In the genomic region with DNA sequence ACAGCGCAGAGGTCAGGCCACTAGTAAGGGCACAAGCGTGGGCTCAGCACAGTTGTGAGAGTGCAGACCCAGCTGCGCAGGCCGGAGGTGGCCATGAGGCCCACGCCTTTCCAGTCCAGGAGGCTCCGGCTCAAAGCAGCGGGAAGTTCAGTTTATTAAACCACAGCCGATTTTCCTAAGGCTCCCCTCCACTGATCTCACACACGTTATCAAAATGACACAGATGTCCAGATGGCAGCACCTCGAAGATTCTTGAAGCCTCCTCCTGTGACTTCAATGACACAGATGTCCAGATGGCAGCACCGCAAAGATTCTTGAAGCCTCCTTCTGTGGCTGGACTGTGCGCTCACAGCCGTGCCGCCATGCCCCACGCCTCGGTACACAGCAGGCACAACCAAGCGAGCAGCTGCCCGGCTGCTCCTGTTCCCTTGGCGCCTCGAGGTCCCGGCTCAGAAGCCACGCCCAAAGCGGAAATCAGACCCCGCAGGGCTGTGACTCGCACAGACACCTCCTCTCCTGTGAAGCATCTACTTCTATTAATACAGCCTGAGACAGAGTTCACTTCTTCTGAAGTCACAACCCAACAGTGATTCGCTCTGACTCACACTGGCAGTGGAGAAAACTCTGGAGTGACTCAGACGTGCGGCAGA, we compare ENCODE assay signal across 8 cellular contexts.
DNase-seq lines count a peak whose midpoint lies in the region; ATAC-seq lines count a peak whose summit lies in the region.

No MANE protein-coding gene starts in this region.

- peak; percentile 76 for ATAC-seq in GM19351 (IDR thresholded peaks at IDR 0.05; ENCODE audit: unreplicated experiment)

- DNase-seq in NCI-H82 treated with DMSO at 0.1 percent for 48 hours (lab: John Stamatoyannopoulos, UW; ENCODE audit: unreplicated experiment) (peak; percentile 48), iris pigment epithelial cell (ENCODE audit: low read depth) (peak; percentile 95), KG1 (lab: John Stamatoyannopoulos, UW) (no peak), cerebellar nuclear complex (lab: John Stamatoyannopoulos, UW) (no peak), NCI-H187 (lab: John Stamatoyannopoulos, UW) (no peak)
- peak; percentile 30 for DNase-seq in activated T-helper 9 cell treated with anti-CD3 and anti-CD28 coated beads, Interleukin-2, amount 50 U/mL, for 16 hours (ENCODE audit: low read depth)
- DNase-seq in stimulated activated CD8-positive, alpha-beta memory T cell treated with anti-CD3 and anti-CD28 coated beads, Interleukin-15, amount 100 ng/mL, for 4 hours (ENCODE audit: low read depth in 2 of 2): peak; percentile 40 to 43

Comparison
In these comparisons a context has a peak if more than half of its experiments do, and no peak if none do; other contexts are left out.
1. DNase-seq: peak in NCI-H82 treated with DMSO at 0.1 percent for 48 hours (single experiment), activated T-helper 9 cell treated with anti-CD3 and anti-CD28 coated beads, Interleukin-2, amount 50 U/mL, for 16 hours (single experiment), iris pigment epithelial cell (single experiment) and stimulated activated CD8-positive, alpha-beta memory T cell treated with anti-CD3 and anti-CD28 coated beads, Interleukin-15, amount 100 ng/mL, for 4 hours (2 of 2); none in KG1 (single experiment), cerebellar nuclear complex (0 of 2) and NCI-H187 (0 of 2).